In the genomic region with DNA sequence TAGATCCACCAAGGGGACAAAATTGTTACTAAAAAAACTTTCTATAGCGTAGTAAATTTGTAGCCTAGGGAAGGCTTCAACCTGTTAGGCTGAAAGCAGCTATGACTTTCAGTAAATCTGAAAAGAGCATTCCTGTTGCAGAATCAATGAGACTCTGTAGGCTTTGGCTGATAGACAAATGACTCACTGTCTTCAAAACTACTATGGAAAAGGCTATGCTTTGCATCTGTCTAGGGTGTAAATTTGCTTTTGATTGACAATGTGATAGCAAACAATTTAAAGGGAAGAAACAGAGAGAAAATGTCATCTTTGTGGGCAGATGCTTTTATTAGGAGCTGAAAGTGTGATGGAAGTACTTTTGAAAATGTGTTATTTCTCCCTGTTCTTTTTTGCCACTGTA, we compare ENCODE assay signal across 21 cellular contexts.
A peak's percentile ranks its signal among the peaks of the same experiment; 100 is the strongest.
DNase-seq lines count a peak whose midpoint lies in the region; ATAC-seq and TF ChIP-seq lines count a peak whose summit lies in the region.
"Had no signal": no experiment of that assay in that cellular context is flagged by ENCODE, and none has a peak within 500 bp of the region (broad histone marks: within the 10 kb centered on the region; RNA-seq: fewer than 3 reads in every experiment).

No MANE protein-coding gene starts in this region.

- H3K27ac ChIP-seq in mammary epithelial cell (ENCODE audit: insufficient read depth, low read depth, low read length), result no peak overlapping the region
- H3K27ac ChIP-seq: 22Rv1; BLaER1 treated with 17β-estradiol and CSF1 and Interleukin-3, amounts not matched to agents 10 nM and 100 nM; HL-60; PC-9; SJSA1 had no signal

- H4K20me1 ChIP-seq in mammary epithelial cell (ENCODE audit: insufficient read depth, low read length), result no peaks in the 10 kb centered on the region
- H4K20me1 ChIP-seq: BLaER1 treated with 17β-estradiol and CSF1 and Interleukin-3, amounts not matched to agents 10 nM and 100 nM had no signal

- intact Hi-C loops in MCF 10A (cut with micrococcal nuclease), result no loop called here
- intact Hi-C loops in mammary epithelial cell (cut with micrococcal nuclease), result no loop called here

- H3K36me3 Mint-ChIP-seq in MCF 10A (ENCODE audit: insufficient read depth, unreplicated experiment), result no peaks in the 10 kb centered on the region
- H3K36me3 Mint-ChIP-seq: CD8-positive, alpha-beta memory T cell had no signal

- H3K27me3 ChIP-seq in mammary epithelial cell (ENCODE audit: insufficient read depth, low read length), result peaks cover 2% of the 10 kb centered on the region
- H3K27me3 ChIP-seq: BLaER1 treated with 17β-estradiol and CSF1 and Interleukin-3, amounts not matched to agents 10 nM and 100 nM; SJSA1 had no signal

- no peaks in the 10 kb centered on the region for H3K36me3 ChIP-seq in mammary epithelial cell (ENCODE audit: insufficient read depth, low read length)
- H3K36me3 ChIP-seq: BLaER1 treated with 17β-estradiol and CSF1 and Interleukin-3, amounts not matched to agents 10 nM and 100 nM; SJSA1 had no signal

- TF ChIP-seq CTCF in MCF 10A (IDR thresholded peaks at IDR 0.05; ENCODE audit: unreplicated experiment), result no peak
- no peak for TF ChIP-seq CTCF in mammary epithelial cell (conservative IDR thresholded peaks at IDR 0.05 in 1 of 2, IDR thresholded peaks at IDR 0.05 in 1 of 2; ENCODE audit: extremely low read depth in 1 of 2, insufficient read depth in 1 of 2, low read depth in 1 of 2, low read length in 2 of 2)
- TF ChIP-seq CTCF in choroid plexus epithelial cell (conservative IDR thresholded peaks at IDR 0.05; ENCODE audit: low read depth, low read length), result no peak

- ATAC-seq in HG02852 (IDR thresholded peaks at IDR 0.05; ENCODE audit: unreplicated experiment) (no peak), GM21367 (IDR thresholded peaks at IDR 0.05; ENCODE audit: unreplicated experiment) (no peak)
- ATAC-seq: K562 had no signal

- H3K27me3 Mint-ChIP-seq in MCF 10A (ENCODE audit: insufficient read depth, unreplicated experiment), result no peaks in the 10 kb centered on the region
- H3K27me3 Mint-ChIP-seq: CD8-positive, alpha-beta memory T cell had no signal

- H3K9me3 Mint-ChIP-seq in MCF 10A (ENCODE audit: unreplicated experiment), result no peaks in the 10 kb centered on the region
- H3K9me3 Mint-ChIP-seq: CD8-positive, alpha-beta memory T cell had no signal

- no peak overlapping the region for H2AFZ ChIP-seq in mammary epithelial cell (ENCODE audit: low read depth, low read length)
- H2AFZ ChIP-seq: PC-9 had no signal

- H3K4me1 Mint-ChIP-seq in MCF 10A (ENCODE audit: insufficient read depth, unreplicated experiment), result peaks cover 15% of the 10 kb centered on the region
- H3K4me1 Mint-ChIP-seq: CD8-positive, alpha-beta memory T cell had no signal

- dilution Hi-C loops in mammary epithelial cell (cut with HindIII; ENCODE audit: low sequenced_read_pairs), result no loop called here

- H3K4me2 ChIP-seq in mammary epithelial cell (ENCODE audit: insufficient read depth, low read depth, low read length), result no peak overlapping the region
- H3K4me2 ChIP-seq: BLaER1 treated with 17β-estradiol and CSF1 and Interleukin-3, amounts not matched to agents 10 nM and 100 nM; PC-9 had no signal

- BruUV-seq in MCF 10A (replicated peaks; lab: Mats Ljungman, UMichigan) (no TSS peak), mammary epithelial cell (replicated peaks; lab: Mats Ljungman, UMichigan) (no TSS peak)

- DNase-seq in MCF 10A (ENCODE audit: unreplicated experiment) (peak; percentile 58), mammary epithelial cell (no peak), choroid plexus epithelial cell (ENCODE audit: low read depth) (peak; percentile 44), iris pigment epithelial cell (ENCODE audit: low read depth) (peak; percentile 25), NCI-H2107 treated with DMSO at 0.1 percent for 48 hours (lab: John Stamatoyannopoulos, UW; ENCODE audit: unreplicated experiment) (no peak), HPDE6-E6E7 (ENCODE audit: extremely low spot score) (no peak)
- DNase-seq: CD8-positive, alpha-beta memory T cell; GF-D8; H7; NCI-H1436 treated with DMSO at 0.1 percent for 48 hours; NCI-H2029 treated with DMSO at 0.1 percent for 48 hours; NCI-H510A; NCI-H82; PC-9 had no signal

- in situ Hi-C loops in mammary epithelial cell (cut with MboI; ENCODE audit: low sequenced_read_pairs in 2 of 2), result no loop called here

- CTCF ChIA-PET in MCF 10A (lab: Yijun Ruan, JAX), result no interaction called here
- CTCF ChIA-PET in mammary epithelial cell (lab: Charles Lee; ENCODE audit: low non-redundant PET), result no interaction called here

- 90% methylated on average over 1 of the region's 1 CpG for WGBS in mammary epithelial cell (ENCODE audit: low coverage, missing lambda C conversion rate)

- H3K79me2 ChIP-seq in mammary epithelial cell (ENCODE audit: insufficient read depth, low read length), result no peaks in the 10 kb centered on the region

- H3K4me3 Mint-ChIP-seq in MCF 10A (ENCODE audit: unreplicated experiment), result no peak overlapping the region
- H3K4me3 Mint-ChIP-seq: CD8-positive, alpha-beta memory T cell had no signal

- POLR2A ChIA-PET in MCF 10A (lab: Yijun Ruan, JAX), result interaction anchor here (1.2 kb wide), 1 partner anchor 55 kb away, joined by 3 read pairs; no protein-coding TSS in a partner anchor

- H3K4me1 ChIP-seq in mammary epithelial cell (ENCODE audit: insufficient read depth, low read length), result no peaks in the 10 kb centered on the region
- H3K4me1 ChIP-seq: BLaER1 treated with 17β-estradiol and CSF1 and Interleukin-3, amounts not matched to agents 10 nM and 100 nM; SJSA1 had no signal

- H3K9ac ChIP-seq in mammary epithelial cell (ENCODE audit: insufficient read depth, low read length), result no peak overlapping the region
- H3K9ac ChIP-seq: BLaER1 treated with 17β-estradiol and CSF1 and Interleukin-3, amounts not matched to agents 10 nM and 100 nM had no signal

- no peak overlapping the region for H3K4me3 ChIP-seq in mammary epithelial cell (replicated peaks in 1 of 3; ENCODE audit: insufficient read depth in 1 of 3, low read depth in 2 of 3, low read length in 3 of 3)
- H3K4me3 ChIP-seq in choroid plexus epithelial cell (ENCODE audit: low read depth, low read length), result no peak overlapping the region
- H3K4me3 ChIP-seq: BLaER1 treated with 17β-estradiol and CSF1 and Interleukin-3, amounts not matched to agents 10 nM and 100 nM; K562; PC-9; SJSA1 had no signal

- no peaks in the 10 kb centered on the region for H3K9me3 ChIP-seq in mammary epithelial cell (replicated peaks; ENCODE audit: insufficient read depth, low read length)
- H3K9me3 ChIP-seq: BLaER1 treated with 17β-estradiol and CSF1 and Interleukin-3, amounts not matched to agents 10 nM and 100 nM; SJSA1 had no signal

- peak overlapping the region; percentile 11 for H3K27ac Mint-ChIP-seq in MCF 10A (ENCODE audit: low read depth, unreplicated experiment)
- H3K27ac Mint-ChIP-seq: CD8-positive, alpha-beta memory T cell had no signal

Comparison
In these comparisons a context has a peak if more than half of its experiments do, and no peak if none do; other contexts are left out.
1. DNase-seq: peak in MCF 10A (single experiment), choroid plexus epithelial cell (single experiment) and iris pigment epithelial cell (single experiment); none in mammary epithelial cell (single experiment), NCI-H2107 treated with DMSO at 0.1 percent for 48 hours (single experiment) and HPDE6-E6E7 (single experiment).